In genomic region chr2:8743261-8743660, GRCh38 we compare ENCODE assay signal across 15 cellular contexts.
DNase-seq lines count a peak whose midpoint lies in the region; ATAC-seq and TF ChIP-seq lines count a peak whose summit lies in the region.
"Had no signal": no experiment of that assay in that cellular context is flagged by ENCODE, and none has a peak within 500 bp of the region (broad histone marks: within the 10 kb centered on the region; RNA-seq: fewer than 3 reads in every experiment).

No MANE protein-coding gene starts in this region.

- no peaks in the 10 kb centered on the region for H3F3A ChIP-seq in GM23248 (ENCODE audit: insufficient read depth)

- WGBS in GM23248 (ENCODE audit: low coverage in 1 of 2, low lambda C conversion rate in 2 of 2, missing lambda C conversion rate in 2 of 2), 2 experiments, result 94% methylated on average over 6 of the region's 6 CpGs
- 89 to 96% methylated on average over 6 of the region's 6 CpGs for WGBS in esophagus squamous epithelium, 2 donors

- in situ Hi-C loops in GM23248 (cut with MboI), result no loop called here

- intact Hi-C loops in esophagus squamous epithelium (cut with DNase I), result no loop called here

- peak; percentile 73 for ATAC-seq in foreskin keratinocyte
- ATAC-seq: CD8-positive, alpha-beta T cell; GM23338; K562 had no signal

- H3K4me2 ChIP-seq in GM23248 (ENCODE audit: unreplicated experiment), result no peak overlapping the region
- H3K4me2 ChIP-seq: A549, GM23338 had no signal

- H3K27me3 ChIP-seq in GM23248 (replicated peaks; ENCODE audit: insufficient read depth) (no peaks in the 10 kb centered on the region), foreskin keratinocyte (no peaks in the 10 kb centered on the region), esophagus squamous epithelium (no peaks in the 10 kb centered on the region)

- no peak overlapping the region for H3K4me3 ChIP-seq in GM23248
- H3K4me3 ChIP-seq in esophagus squamous epithelium, result no peak overlapping the region
- H3K4me3 ChIP-seq: A549, GM23338, K562 had no signal

- H3K4me1 ChIP-seq in GM23248 (ENCODE audit: insufficient read depth), result no peaks in the 10 kb centered on the region
- H3K4me1 ChIP-seq in foreskin keratinocyte, result peaks cover 4% of the 10 kb centered on the region
- H3K4me1 ChIP-seq in esophagus squamous epithelium, result no peaks in the 10 kb centered on the region
- H3K4me1 ChIP-seq: A549 had no signal

- no peak overlapping the region for H3K9ac ChIP-seq in GM23248

- no peak for TF ChIP-seq CTCF in foreskin keratinocyte (conservative IDR thresholded peaks at IDR 0.05)
- TF ChIP-seq CTCF in esophagus squamous epithelium (IDR thresholded peaks at IDR 0.05), result no peak

- peaks cover 10% of the 10 kb centered on the region; the same call in 1 of the 2 replicates for H3K36me3 ChIP-seq in GM23248 (ENCODE audit: low read depth)
- H3K36me3 ChIP-seq in esophagus squamous epithelium, result peaks cover 0 to 77% (median 4%) of the 10 kb centered on the region in 3 donors

- no peaks in the 10 kb centered on the region for H3K9me2 ChIP-seq in GM23248 (ENCODE audit: insufficient read depth)

- H2AFZ ChIP-seq in GM23248, result no peak overlapping the region
- H2AFZ ChIP-seq: GM23338 had no signal

- DNase-seq in GM23248 (peak; percentile 26), astrocyte of the hippocampus (ENCODE audit: low read depth, low spot score) (peak; percentile 26), foreskin keratinocyte (peak in 1 of 2 donors; percentile 27), esophagus squamous epithelium (lab: John Stamatoyannopoulos, UW) (no peak), SK-N-DZ (ENCODE audit: low spot score) (no peak), SIG-M5 (lab: John Stamatoyannopoulos, UW) (no peak)
- DNase-seq: CD8-positive, alpha-beta T cell; COR-L47; DMS153; DMS79 treated with DMSO at 0.1 percent for 48 hours; H7 had no signal

- H3K27ac ChIP-seq in GM23248 (no peak overlapping the region), foreskin keratinocyte (no peak overlapping the region), esophagus squamous epithelium (no peak overlapping the region)
- H3K27ac ChIP-seq: A549, HL-60 had no signal

- H3K9me3 ChIP-seq in GM23248 (ENCODE audit: low read depth) (no peaks in the 10 kb centered on the region), esophagus squamous epithelium (no peaks in the 10 kb centered on the region)
- H3K9me3 ChIP-seq: A549 had no signal

- no peaks in the 10 kb centered on the region for H3K79me2 ChIP-seq in GM23248 (ENCODE audit: insufficient read depth)

- no peak for TF ChIP-seq POLR2A in esophagus squamous epithelium (IDR thresholded peaks at IDR 0.05)

- H4K20me1 ChIP-seq in GM23248 (ENCODE audit: insufficient read depth), result no peaks in the 10 kb centered on the region

Comparison
In these comparisons a context has a peak if more than half of its experiments do, and no peak if none do; other contexts are left out.
1. DNase-seq: peak in GM23248 (single experiment) and astrocyte of the hippocampus (single experiment); none in esophagus squamous epithelium (single experiment), SK-N-DZ (single experiment) and SIG-M5 (single experiment).